Comparison of ENCODE assay signal across 17 cellular contexts in the genomic region with DNA sequence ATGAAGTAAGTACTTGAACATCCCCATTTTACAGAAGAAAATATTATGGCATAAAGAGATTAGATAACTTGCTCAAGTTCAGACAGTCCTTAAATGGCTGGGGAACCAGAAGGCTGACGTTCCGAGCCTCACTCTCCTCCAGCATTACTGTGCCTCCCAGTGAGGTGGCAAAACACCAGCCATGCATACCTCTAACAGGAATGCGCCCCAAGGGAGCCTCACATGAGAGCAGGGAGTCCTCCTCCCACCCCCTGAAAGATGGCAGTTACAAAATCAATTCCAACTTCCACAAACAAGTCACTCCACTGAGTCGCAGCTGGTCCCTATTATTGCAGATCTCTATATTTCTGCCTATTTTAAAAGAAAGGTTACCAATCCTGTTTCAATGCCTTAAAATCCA. TPM values are rescaled to one million over a fixed set of nuclear protein-coding genes. Genes with fewer than 3 reads are reported as not detected.
A peak's percentile ranks its signal among the peaks of the same experiment; 100 is the strongest.
DNase-seq lines count a peak whose midpoint lies in the region; ATAC-seq and TF ChIP-seq lines count a peak whose summit lies in the region.
"Had no signal": no experiment of that assay in that cellular context is flagged by ENCODE, and none has a peak within 500 bp of the region (broad histone marks: within the 10 kb centered on the region; RNA-seq: fewer than 3 reads in every experiment).

No MANE protein-coding gene starts in this region.

- H3K36me3 ChIP-seq in esophagus squamous epithelium: peaks cover 9 to 85% (median 15%) of the 10 kb centered on the region in 3 donors
- peaks cover 10 to 33% of the 10 kb centered on the region in 2 experiments for H3K36me3 ChIP-seq in trophoblast cell (ENCODE audit: control insufficient read depth in 1 of 2, insufficient read depth in 2 of 2, low read length in 2 of 2)

- no peak overlapping the region for H3K4me2 ChIP-seq in trophoblast cell (ENCODE audit: low read length)

- no peak overlapping the region for H2AFZ ChIP-seq in trophoblast cell (ENCODE audit: insufficient read depth, low read length, poor library complexity)

- no peak overlapping the region for H4K12ac ChIP-seq in trophoblast cell (ENCODE audit: low read depth, low read length)

- no peaks in the 10 kb centered on the region for H3K79me1 ChIP-seq in trophoblast cell (ENCODE audit: low read length)

- H3K14ac ChIP-seq in trophoblast cell (ENCODE audit: low read length): no peak overlapping the region

- ATAC-seq in GM21825 (IDR thresholded peaks at IDR 0.05; ENCODE audit: unreplicated experiment): no peak
- ATAC-seq: activated CD4-positive, CD25-positive, alpha-beta regulatory T cell treated with anti-CD3 and anti-CD28 coated beads, Interleukin-2, amount 50 U/mL, for 24 hours; stimulated activated memory B cell treated with anti-CD40 and anti-IgM and Interleukin-4, amounts not matched to agents 10 μg/mL and 1 μg/mL and 100 μg/mL, for 72 hours had no signal

- H3K4me3 ChIP-seq in esophagus squamous epithelium (no peak overlapping the region), trophoblast cell (ENCODE audit: low read depth, low read length) (no peak overlapping the region)
- H3K4me3 ChIP-seq: colonic mucosa had no signal

- H3K27me3 ChIP-seq in esophagus squamous epithelium (no peaks in the 10 kb centered on the region), trophoblast cell (ENCODE audit: insufficient read depth, low read length) (no peaks in the 10 kb centered on the region)
- H3K27me3 ChIP-seq: colonic mucosa had no signal

- H3K4me1 ChIP-seq in esophagus squamous epithelium (peaks cover 0 to 18% (median 5%) of the 10 kb centered on the region in 3 donors), trophoblast cell (ENCODE audit: control insufficient read depth in 1 of 2, insufficient read depth in 2 of 2, low read length in 2 of 2) (no peaks in the 10 kb centered on the region)
- H3K4me1 ChIP-seq: Caco-2, colonic mucosa had no signal

- DNase-seq in AG20443 (ENCODE audit: low spot score): peak; percentile 42
- DNase-seq in M059J (ENCODE audit: low read depth): peak; percentile 53
- DNase-seq in esophagus squamous epithelium (lab: John Stamatoyannopoulos, UW): no peak
- DNase-seq in trophoblast cell: peak; percentile 64 to 91
- no peak for DNase-seq in NCI-H128 (lab: John Stamatoyannopoulos, UW; ENCODE audit: unreplicated experiment)
- no peak for DNase-seq in activated CD4-positive, alpha-beta T cell treated with anti-CD3 and anti-CD28 coated beads for 1 hour
- DNase-seq in posterior vena cava (ENCODE audit: low spot score): no peak
- DNase-seq: activated gamma-delta T cell treated with Interleukin-2 at 50 U/mL for 16 hours, Caco-2, colonic mucosa, mammary epithelial cell, NCI-H187 treated with DMSO at 0.1 percent for 48 hours, NCI-H446 treated with DMSO at 0.1 percent for 48 hours, SHP77 had no signal

- H2BK12ac ChIP-seq in trophoblast cell (ENCODE audit: low read length): no peak overlapping the region

- no peak overlapping the region for H3K18ac ChIP-seq in trophoblast cell (ENCODE audit: low read length)

- TF ChIP-seq CTCF in esophagus squamous epithelium (IDR thresholded peaks at IDR 0.05): no peak

- no peak for TF ChIP-seq POLR2A in esophagus squamous epithelium (IDR thresholded peaks at IDR 0.05)

- H3K4ac ChIP-seq in trophoblast cell (ENCODE audit: low read depth, low read length): no peak overlapping the region

- H4K91ac ChIP-seq in trophoblast cell (ENCODE audit: low read depth, low read length): no peak overlapping the region

- H3K27ac ChIP-seq in esophagus squamous epithelium (peak overlapping the region in 3 of 4 donors; percentile 34 to 74 (median 55)), trophoblast cell (ENCODE audit: low read depth, low read length) (no peak overlapping the region)
- H3K27ac ChIP-seq: colonic mucosa had no signal

- no peak overlapping the region for H3K23ac ChIP-seq in trophoblast cell (ENCODE audit: low read length)

- H2BK5ac ChIP-seq in trophoblast cell (ENCODE audit: low read depth, low read length, poor library complexity): no peak overlapping the region

- intact Hi-C loops in esophagus squamous epithelium (cut with DNase I) (no loop called here), posterior vena cava (cut with DNase I) (no loop called here)

- no peaks in the 10 kb centered on the region for H3K79me2 ChIP-seq in trophoblast cell (ENCODE audit: control insufficient read depth, insufficient read depth, low read length, poor library complexity)

- no peak overlapping the region for H2BK120ac ChIP-seq in trophoblast cell (ENCODE audit: insufficient read depth, low read length, poor library complexity)

- H4K8ac ChIP-seq in trophoblast cell (ENCODE audit: low read depth, low read length): no peak overlapping the region

- 69 to 81% methylated on average over 4 of the region's 4 CpGs for WGBS in esophagus squamous epithelium, 2 donors
- no CpG with 5 or more reads among the region's 4 CpGs for WGBS in trophoblast cell (ENCODE audit: extremely low coverage, insufficient coverage, insufficient read length)

- no peaks in the 10 kb centered on the region for H3K9me3 ChIP-seq in esophagus squamous epithelium
- no peaks in the 10 kb centered on the region for H3K9me3 ChIP-seq in trophoblast cell (ENCODE audit: insufficient read depth, low read depth, low read length)
- H3K9me3 ChIP-seq: Caco-2, colonic mucosa had no signal

- H2AK5ac ChIP-seq in trophoblast cell (ENCODE audit: low read length): no peak overlapping the region

- H3K9ac ChIP-seq in trophoblast cell (ENCODE audit: low read length): no peak overlapping the region

RNA-seq across cellular contexts. Expression of a gene that starts 55.6 kb away (rescaled TPM):
- 17.5 and 37.4 TPM in 2 replicates for total RNA-seq in M059J (2014; rRNA removed; shearing (Covaris generic))
- total RNA-seq in esophagus squamous epithelium (10 to 100 TPM; 21.0 to 34.7 (median 26.4) TPM), posterior vena cava (10 to 100 TPM; 34.9 to 49.2 TPM)
- polyA plus RNA-seq in trophoblast cell (2013): 20.7 and 20.8 TPM in 2 replicates

Comparison
In these comparisons a context has a peak if more than half of its experiments do, and no peak if none do; other contexts are left out.
1. DNase-seq: peak in AG20443 (single experiment), M059J (single experiment) and trophoblast cell (2 of 2); none in esophagus squamous epithelium (single experiment), NCI-H128 (single experiment), activated CD4-positive, alpha-beta T cell treated with anti-CD3 and anti-CD28 coated beads for 1 hour (single experiment) and posterior vena cava (single experiment).